Comparison of ENCODE assay signal across 18 cellular contexts in the genomic region with DNA sequence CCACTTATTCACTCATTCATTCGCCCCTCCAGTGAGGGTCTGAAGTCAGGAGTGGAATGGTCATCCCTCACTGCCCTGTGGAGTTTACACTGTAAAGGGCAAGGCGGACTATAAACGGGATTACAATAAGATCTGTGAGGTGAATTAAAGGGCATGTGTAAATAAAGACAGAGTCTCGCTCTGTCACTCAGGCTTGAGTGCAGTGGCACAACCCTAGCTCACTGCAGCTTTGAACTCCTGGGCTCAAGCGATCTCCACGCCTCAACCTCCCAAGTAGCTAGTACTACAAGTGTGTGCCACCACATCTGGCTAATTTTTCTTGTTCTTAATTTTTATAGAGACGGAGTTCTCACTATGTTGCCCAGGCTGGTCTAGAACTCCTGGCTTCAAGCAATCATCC.
"Had no signal": no experiment of that assay in that cellular context is flagged by ENCODE, and none has a peak within 500 bp of the region (broad histone marks: within the 10 kb centered on the region; RNA-seq: fewer than 3 reads in every experiment).

No MANE protein-coding gene starts in this region.

- H3K27ac ChIP-seq: epithelial cell of prostate, transverse colon had no signal

- H3K4me3 ChIP-seq: skin epidermis, transverse colon had no signal

- H3K27ac Mint-ChIP-seq: activated CD4-positive, alpha-beta T cell treated with anti-CD3 and anti-CD28 coated beads, Interleukin-2, amount 10 ng/mL, durations not matched to agents 24 days and 14 days; activated T-helper 1 cell treated with anti-CD3 and anti-CD28 coated beads, Interleukin-12 subunit alpha, Interleukin-12 subunit beta, Interleukin-2, Interleukin-4 antibody, amounts not matched to agents 30 ng/mL and 10 ng/mL and 1 ng/mL, durations not matched to agents 14 hours and 24 hours and 36 hours; natural killer cell; stimulated activated naive B cell treated with anti-CD40 and anti-IgM and Interleukin-4, amounts not matched to agents 10 μg/mL and 1 μg/mL and 100 μg/mL, for 72 hours had no signal

- H3K4me1 Mint-ChIP-seq: activated CD4-positive, alpha-beta T cell treated with anti-CD3 and anti-CD28 coated beads, Interleukin-2, amount 10 ng/mL, durations not matched to agents 24 days and 14 days had no signal

- DNase-seq: activated CD4-positive, alpha-beta T cell treated with anti-CD3 and anti-CD28 coated beads, Interleukin-2, amount 10 ng/mL, durations not matched to agents 24 days and 14 days; activated CD4-positive, CD25-positive, alpha-beta regulatory T cell; activated CD8-positive, alpha-beta memory T cell treated with anti-CD3 and anti-CD28 coated beads, Interleukin-2, amount 50 U/mL, for 48 hours; activated naive CD4-positive, alpha-beta T cell treated with Interleukin-2 at 50 U/mL for 16 hours; aorta; islet precursor cell; mesendoderm; natural killer cell; nucleus accumbens; posterior cingulate gyrus; stimulated activated CD4-positive, alpha-beta T cell treated with anti-CD3 and anti-CD28 coated beads, Interleukin-15, amount 100 ng/mL, for 24 hours; stimulated activated CD4-positive, alpha-beta T cell treated with anti-CD3 and anti-CD28 coated beads, Interleukin-4, amount 100 ng/mL, for 1 hour; stimulated activated naive B cell treated with anti-CD40 and anti-IgM and Interleukin-4, amounts not matched to agents 10 μg/mL and 1 μg/mL and 100 μg/mL, for 72 hours; substantia nigra; transverse colon had no signal

- H3K36me3 ChIP-seq: transverse colon had no signal

- H3K9me3 Mint-ChIP-seq: activated CD4-positive, alpha-beta T cell treated with anti-CD3 and anti-CD28 coated beads, Interleukin-2, amount 10 ng/mL, durations not matched to agents 24 days and 14 days; activated T-helper 1 cell treated with anti-CD3 and anti-CD28 coated beads, Interleukin-12 subunit alpha, Interleukin-12 subunit beta, Interleukin-2, Interleukin-4 antibody, amounts not matched to agents 30 ng/mL and 10 ng/mL and 1 ng/mL, durations not matched to agents 14 hours and 24 hours and 36 hours; natural killer cell had no signal

- ATAC-seq: natural killer cell had no signal

- H3K9me3 ChIP-seq: transverse colon had no signal

- H3K36me3 Mint-ChIP-seq: natural killer cell; stimulated activated naive B cell treated with anti-CD40 and anti-IgM and Interleukin-4, amounts not matched to agents 10 μg/mL and 1 μg/mL and 100 μg/mL, for 72 hours had no signal

- H3K4me1 ChIP-seq: transverse colon had no signal

- H3K4me3 Mint-ChIP-seq: activated CD4-positive, alpha-beta T cell treated with anti-CD3 and anti-CD28 coated beads, Interleukin-2, amount 10 ng/mL, durations not matched to agents 24 days and 14 days; activated T-helper 1 cell treated with anti-CD3 and anti-CD28 coated beads, Interleukin-12 subunit alpha, Interleukin-12 subunit beta, Interleukin-2, Interleukin-4 antibody, amounts not matched to agents 30 ng/mL and 10 ng/mL and 1 ng/mL, durations not matched to agents 14 hours and 24 hours and 36 hours; natural killer cell; stimulated activated naive B cell treated with anti-CD40 and anti-IgM and Interleukin-4, amounts not matched to agents 10 μg/mL and 1 μg/mL and 100 μg/mL, for 72 hours had no signal
